Comparison of ENCODE assay signal across 8 cellular contexts in genomic region chr3:9809239-9809614, GRCh38. TPM values are rescaled to one million over a fixed set of nuclear protein-coding genes. Genes with fewer than 3 reads are reported as not detected.
DNase-seq lines count a peak whose midpoint lies in the region; ATAC-seq and TF ChIP-seq lines count a peak whose summit lies in the region.

No MANE protein-coding gene starts in this region.

- H3K27me3 ChIP-seq in PC-3 (ENCODE audit: low read length) (no peaks in the 10 kb centered on the region), dorsolateral prefrontal cortex (no peaks in the 10 kb centered on the region)

- POLR2A ChIA-PET in PC-3 (lab: Charles Lee; ENCODE audit: unreplicated experiment) = interaction anchor here (1.5 kb wide), 1 partner anchor 16 kb away, joined by 6 read pairs; the partner anchor contains the start of genes ARPC4 and TADA3

- peaks cover 8% of the 10 kb centered on the region for H3F3A ChIP-seq in PC-3 (ENCODE audit: low read length, unreplicated experiment)

- H3K27me3 Mint-ChIP-seq in neural crest cell (ENCODE audit: low read depth) = no peaks in the 10 kb centered on the region

- peak overlapping the region; percentile 88 for H2AFZ ChIP-seq in PC-3 (ENCODE audit: low read length)

- no peak for TF ChIP-seq CTCF in PC-3 (conservative IDR thresholded peaks at IDR 0.05; ENCODE audit: low read depth, low read length)
- no peak for TF ChIP-seq CTCF in dorsolateral prefrontal cortex (IDR thresholded peaks at IDR 0.05 in 54 of 56, conservative IDR thresholded peaks at IDR 0.05 in 2 of 56; ENCODE audit: low read depth in 1 of 56, partially characterized antibody in 56 of 56)
- TF ChIP-seq CTCF in neural crest cell (conservative IDR thresholded peaks at IDR 0.05) = no peak

- intact Hi-C loops in PC-3 (cut with micrococcal nuclease) (loop anchor here (2.0 kb wide), 1 partner anchor 92 kb away; no protein-coding TSS in a partner anchor), dorsolateral prefrontal cortex (cut with DNase I) (no loop called here)

- peaks cover 20% of the 10 kb centered on the region for H3K36me3 ChIP-seq in PC-3 (ENCODE audit: low read depth, low read length)

- H3K36me3 Mint-ChIP-seq in neural crest cell (ENCODE audit: low read depth) = peaks cover 2% of the 10 kb centered on the region

- H3K9ac ChIP-seq in PC-3 (ENCODE audit: low read length) = peak overlapping the region; percentile 55; the same call in 1 of the 2 replicates

- no peaks in the 10 kb centered on the region for H3K9me2 ChIP-seq in PC-3 (replicated peaks; ENCODE audit: low read length)

- TSS peak; percentile 74 for BruUV-seq in PC-3 (replicated peaks; lab: Mats Ljungman, UMichigan)

- no peaks in the 10 kb centered on the region for H3K79me2 ChIP-seq in PC-3 (ENCODE audit: low read length)

- H3K27ac Mint-ChIP-seq in neural crest cell (ENCODE audit: unreplicated experiment) = peak overlapping the region; percentile 13

- H3K4me2 ChIP-seq in PC-3 (ENCODE audit: low read length) = peak overlapping the region; percentile 99

- no peaks in the 10 kb centered on the region for H4K20me1 ChIP-seq in PC-3 (ENCODE audit: low read length)

- ATAC-seq in GM19395 (IDR thresholded peaks at IDR 0.05; ENCODE audit: unreplicated experiment) (peak; percentile 15), PC-3 (0 out of 2 replicates have a peak, but pooled peaks have one; percentile 4), HG03039 (IDR thresholded peaks at IDR 0.05; ENCODE audit: unreplicated experiment) (no peak), HG03095 (IDR thresholded peaks at IDR 0.05; ENCODE audit: unreplicated experiment) (no peak), GM18520 (IDR thresholded peaks at IDR 0.05; ENCODE audit: unreplicated experiment) (no peak)

- no peaks in the 10 kb centered on the region for H3K9me3 Mint-ChIP-seq in neural crest cell

- H3K4me1 Mint-ChIP-seq in neural crest cell = peaks cover 28% of the 10 kb centered on the region

- H3K4me1 ChIP-seq in PC-3 (ENCODE audit: insufficient read depth, low read length) = peaks cover 19% of the 10 kb centered on the region

- peak overlapping the region; percentile 80 for H3K4me3 ChIP-seq in PC-3 (ENCODE audit: low read length)
- peak overlapping the region in 58 of 59 donors; percentile 50 to 89 (median 78) for H3K4me3 ChIP-seq in dorsolateral prefrontal cortex

- peak overlapping the region; percentile 86 for H3K4me3 Mint-ChIP-seq in neural crest cell

- no peaks in the 10 kb centered on the region for H3K9me3 ChIP-seq in PC-3 (ENCODE audit: low read length)

- H3K27ac ChIP-seq in PC-3 (ENCODE audit: low read length) (peak overlapping the region; percentile 20), dorsolateral prefrontal cortex (peak overlapping the region; percentile 73 to 98 (median 94))

- CTCF ChIA-PET in PC-3 (lab: Charles Lee) = no interaction called here

- DNase-seq in PC-3 = no peak
- DNase-seq in dorsolateral prefrontal cortex = no peak
- no peak for DNase-seq in neural crest cell (ENCODE audit: low read depth, low spot score)
- no peak for DNase-seq in NCI-H748 treated with DMSO at 0.1 percent for 48 hours (lab: John Stamatoyannopoulos, UW)

RNA-seq across cellular contexts. Expression of gene TTLL3, which starts 0.8 kb away (rescaled TPM):
- total RNA-seq in PC-3 (2014; rRNA removed) (8.4 and 11.6 TPM in 2 replicates), dorsolateral prefrontal cortex (100 to 1,000 TPM in 1 of 120 experiments, 10 to 100 TPM in 119; 35.9 to 103 (median 60.7) TPM), neural crest cell (28.3 and 31.0 TPM in 2 replicates)

RNA-seq across cellular contexts. Expression of gene ARPC4, which starts 16.3 kb away (rescaled TPM):
- total RNA-seq in PC-3 (2014; rRNA removed) = 131 and 223 TPM in 2 replicates
- total RNA-seq in dorsolateral prefrontal cortex = 100 to 1,000 TPM in 92 of 120 experiments, 10 to 100 TPM in 28; 82.2 to 149 (median 112) TPM
- total RNA-seq in neural crest cell = 147 and 156 TPM in 2 replicates

RNA-seq across cellular contexts. Expression of gene TADA3, which starts 17.0 kb away (rescaled TPM):
- total RNA-seq in PC-3 (2014; rRNA removed) (85.4 and 85.9 TPM in 2 replicates), dorsolateral prefrontal cortex (10 to 100 TPM; 38.3 to 82.0 (median 54.2) TPM), neural crest cell (70.0 and 73.2 TPM in 2 replicates)

RNA-seq across cellular contexts. Expression of gene RPUSD3, which starts 34.6 kb away (rescaled TPM):
- total RNA-seq in PC-3 (2014; rRNA removed) (54.1 and 76.1 TPM in 2 replicates), dorsolateral prefrontal cortex (10 to 100 TPM; 29.3 to 62.3 (median 44.8) TPM), neural crest cell (55.2 and 58.0 TPM in 2 replicates)

RNA-seq across cellular contexts. Expression of gene CAMK1, which starts 39.5 kb away (rescaled TPM):
- 36.6 and 53.2 TPM in 2 replicates for total RNA-seq in PC-3 (2014; rRNA removed)
- total RNA-seq in dorsolateral prefrontal cortex = 10 to 100 TPM; 23.2 to 90.8 (median 62.7) TPM
- 19.5 and 22.5 TPM in 2 replicates for total RNA-seq in neural crest cell

Comparison
In these comparisons a context has a peak if more than half of its experiments do, and no peak if none do; other contexts are left out.
1. ATAC-seq: peak in GM19395 (single experiment) and PC-3 (single experiment); none in HG03039 (single experiment), HG03095 (single experiment) and GM18520 (single experiment).